ENCODE assay signal across 13 cellular contexts in the genomic region with DNA sequence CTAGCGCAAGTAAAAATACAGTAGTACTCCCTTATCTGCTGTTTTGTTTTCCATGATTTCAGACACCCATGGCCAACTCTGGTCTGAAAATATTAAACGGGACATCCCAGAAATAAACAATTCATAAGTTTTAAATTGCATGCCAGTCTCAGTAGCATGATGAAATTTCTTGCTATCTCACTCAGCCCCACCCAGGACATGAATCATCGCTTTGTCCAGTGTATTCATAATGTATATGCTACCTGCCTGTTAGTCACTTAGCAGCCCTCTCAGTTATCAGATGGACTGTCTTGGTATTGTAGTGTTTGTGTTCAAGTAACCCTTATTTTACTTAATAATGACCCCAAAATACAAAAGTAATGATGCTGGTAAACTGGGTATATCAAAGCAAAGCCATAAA.
DNase-seq lines count a peak whose midpoint lies in the region; ATAC-seq and TF ChIP-seq lines count a peak whose summit lies in the region.
"Had no signal": no experiment of that assay in that cellular context is flagged by ENCODE, and none has a peak within 500 bp of the region (broad histone marks: within the 10 kb centered on the region; RNA-seq: fewer than 3 reads in every experiment).

No MANE protein-coding gene starts in this region.

- no peak for ATAC-seq in Panc1
- ATAC-seq: left ventricle myocardium superior had no signal

- peak; percentile 29 for DNase-seq in HFF-Myc (ENCODE audit: extremely low read depth, low read depth)
- peak; percentile 41 for DNase-seq in Panc1 (ENCODE audit: low read depth, low spot score)
- no peak for DNase-seq in chondrocyte (ENCODE audit: low spot score)
- DNase-seq in osteocyte (ENCODE audit: extremely low spot score, unreplicated experiment): no peak
- no peak for DNase-seq in osteoblast (ENCODE audit: insufficient read length, low spot score, missing footprints)
- DNase-seq in Karpas-422: no peak
- DNase-seq in right atrium auricular region (ENCODE audit: low spot score): no peak
- DNase-seq: central memory CD4-positive, alpha-beta T cell; left ventricle myocardium superior; NCI-H2081; stomach had no signal

- H3K9me3 ChIP-seq in Panc1 (ENCODE audit: control insufficient read depth, insufficient read depth, low read depth, low read length): no peaks in the 10 kb centered on the region
- H3K9me3 ChIP-seq in osteoblast (ENCODE audit: low read depth, low read length): no peaks in the 10 kb centered on the region
- H3K9me3 ChIP-seq in Karpas-422 (ENCODE audit: low read length): no peaks in the 10 kb centered on the region
- H3K9me3 ChIP-seq in right atrium auricular region: no peaks in the 10 kb centered on the region
- H3K9me3 ChIP-seq: neutrophil, stomach had no signal

- H3K27me3 Mint-ChIP-seq in chondrocyte (ENCODE audit: low read depth) (no peaks in the 10 kb centered on the region), osteocyte (ENCODE audit: unreplicated experiment) (no peaks in the 10 kb centered on the region)

- H2AFZ ChIP-seq in osteoblast (ENCODE audit: low read length) (no peak overlapping the region), Karpas-422 (ENCODE audit: low read length) (no peak overlapping the region)

- in situ Hi-C loops in Panc1 (cut with HindIII; ENCODE audit: low pct_unique_long_range_greater_than_20kb, low sequenced_read_pairs): no loop called here

- CTCF ChIA-PET in Panc1 (lab: Charles Lee): no interaction called here

- H3K36me3 Mint-ChIP-seq in chondrocyte (ENCODE audit: low read depth) (no peaks in the 10 kb centered on the region), osteocyte (ENCODE audit: unreplicated experiment) (no peaks in the 10 kb centered on the region)

- H3K9me3 Mint-ChIP-seq in chondrocyte (ENCODE audit: low read depth) (peaks cover 2% of the 10 kb centered on the region), osteocyte (ENCODE audit: unreplicated experiment) (peaks cover 8% of the 10 kb centered on the region)

- no peak overlapping the region for H3K4me3 ChIP-seq in HFF-Myc (replicated peaks; ENCODE audit: low read depth, low read length)
- no peak overlapping the region for H3K4me3 ChIP-seq in Panc1 (ENCODE audit: low read depth in 2 of 2, low read length in 2 of 2)
- no peak overlapping the region for H3K4me3 ChIP-seq in osteoblast (ENCODE audit: insufficient read depth, low read length)
- no peak overlapping the region for H3K4me3 ChIP-seq in Karpas-422 (ENCODE audit: low read length)
- H3K4me3 ChIP-seq in right atrium auricular region: no peak overlapping the region
- H3K4me3 ChIP-seq: stomach had no signal

- no peaks in the 10 kb centered on the region for H3K4me1 ChIP-seq in Panc1 (ENCODE audit: control insufficient read depth, insufficient read depth, low read length)
- H3K4me1 ChIP-seq in osteoblast (ENCODE audit: insufficient read depth, low read length): no peaks in the 10 kb centered on the region
- no peaks in the 10 kb centered on the region for H3K4me1 ChIP-seq in Karpas-422 (ENCODE audit: low read length)
- H3K4me1 ChIP-seq in right atrium auricular region: no peaks in the 10 kb centered on the region
- H3K4me1 ChIP-seq: stomach had no signal

- POLR2A ChIA-PET in Panc1 (lab: Charles Lee): no interaction called here

- H3K27ac Mint-ChIP-seq in chondrocyte (ENCODE audit: unreplicated experiment) (peak overlapping the region; percentile 88), osteocyte (ENCODE audit: unreplicated experiment) (peak overlapping the region; percentile 93)
- H3K27ac Mint-ChIP-seq: activated T-helper 1 cell treated with anti-CD3 and anti-CD28 coated beads, Interleukin-12 subunit alpha, Interleukin-12 subunit beta, Interleukin-2, Interleukin-4 antibody, amounts not matched to agents 30 ng/mL and 10 ng/mL and 1 ng/mL, durations not matched to agents 14 hours and 24 hours and 36 hours had no signal

- H3K9ac ChIP-seq in Karpas-422 (ENCODE audit: low read length): no peak overlapping the region

- H4K20me1 ChIP-seq in osteoblast (ENCODE audit: insufficient read depth, low read length) (no peaks in the 10 kb centered on the region), Karpas-422 (ENCODE audit: insufficient read depth, low read depth, low read length) (no peaks in the 10 kb centered on the region)

- BruUV-seq in Panc1 (replicated peaks; lab: Mats Ljungman, UMichigan): no TSS peak

- H3K27ac ChIP-seq in Panc1 (ENCODE audit: low read length) (no peak overlapping the region), osteoblast (ENCODE audit: low read depth, low read length) (no peak overlapping the region), Karpas-422 (ENCODE audit: low read length) (no peak overlapping the region), right atrium auricular region (no peak overlapping the region)
- H3K27ac ChIP-seq: neutrophil, stomach had no signal

- H3K9me2 ChIP-seq in Karpas-422 (replicated peaks; ENCODE audit: insufficient read depth, low read length): no peaks in the 10 kb centered on the region

- H3K4me3 Mint-ChIP-seq in chondrocyte (ENCODE audit: unreplicated experiment) (no peak overlapping the region), osteocyte (ENCODE audit: unreplicated experiment) (no peak overlapping the region)
- H3K4me3 Mint-ChIP-seq: activated T-helper 1 cell treated with anti-CD3 and anti-CD28 coated beads, Interleukin-12 subunit alpha, Interleukin-12 subunit beta, Interleukin-2, Interleukin-4 antibody, amounts not matched to agents 30 ng/mL and 10 ng/mL and 1 ng/mL, durations not matched to agents 14 hours and 24 hours and 36 hours had no signal

- no peak overlapping the region for H3K4me2 ChIP-seq in osteoblast (ENCODE audit: insufficient read depth, low read length)
- H3K4me2 ChIP-seq in Karpas-422 (ENCODE audit: low read depth, low read length, poor library complexity, severe bottlenecking): no peak overlapping the region

- TF ChIP-seq CTCF in HFF-Myc (IDR thresholded peaks at IDR 0.05; ENCODE audit: low read depth, low read length, missing control alignments) (no peak), Panc1 (IDR thresholded peaks at IDR 0.05) (no peak), chondrocyte (IDR thresholded peaks at IDR 0.05) (no peak), osteocyte (IDR thresholded peaks at IDR 0.05) (no peak), osteoblast (IDR thresholded peaks at IDR 0.05; ENCODE audit: extremely low read depth, low read depth, low read length) (no peak), right atrium auricular region (IDR thresholded peaks at IDR 0.05) (no peak)

- H3K27me3 ChIP-seq in Panc1 (ENCODE audit: control insufficient read depth, insufficient read depth, low read length) (no peaks in the 10 kb centered on the region), osteoblast (ENCODE audit: insufficient read depth, low read length) (no peaks in the 10 kb centered on the region), Karpas-422 (ENCODE audit: low read length) (no peaks in the 10 kb centered on the region), right atrium auricular region (no peaks in the 10 kb centered on the region)
- H3K27me3 ChIP-seq: neutrophil, stomach had no signal

- H3K79me2 ChIP-seq in osteoblast (ENCODE audit: insufficient read depth, low read length) (no peaks in the 10 kb centered on the region), Karpas-422 (ENCODE audit: low read length) (no peaks in the 10 kb centered on the region)

- intact Hi-C loops in Panc1 (cut with micrococcal nuclease; ENCODE audit: unreplicated experiment): no loop called here

- no peaks in the 10 kb centered on the region for H3K36me3 ChIP-seq in Panc1 (ENCODE audit: control insufficient read depth, insufficient read depth, low read length)
- H3K36me3 ChIP-seq in osteoblast (ENCODE audit: insufficient read depth, low read length): no peaks in the 10 kb centered on the region
- no peaks in the 10 kb centered on the region for H3K36me3 ChIP-seq in Karpas-422 (ENCODE audit: insufficient read depth, low read length)
- H3K36me3 ChIP-seq in right atrium auricular region: no peaks in the 10 kb centered on the region
- H3K36me3 ChIP-seq: neutrophil, stomach had no signal

- H3K4me1 Mint-ChIP-seq in chondrocyte (ENCODE audit: low read depth): peaks cover 20% of the 10 kb centered on the region
- H3K4me1 Mint-ChIP-seq in osteocyte (ENCODE audit: unreplicated experiment): peaks cover 24% of the 10 kb centered on the region

Comparison
In these comparisons a context has a peak if more than half of its experiments do, and no peak if none do; other contexts are left out.
1. DNase-seq: peak in HFF-Myc (single experiment) and Panc1 (single experiment); none in chondrocyte (single experiment), osteocyte (single experiment), osteoblast (single experiment), Karpas-422 (single experiment) and right atrium auricular region (single experiment).